Comparison of ENCODE assay signal across 1 cellular context in the genomic region with DNA sequence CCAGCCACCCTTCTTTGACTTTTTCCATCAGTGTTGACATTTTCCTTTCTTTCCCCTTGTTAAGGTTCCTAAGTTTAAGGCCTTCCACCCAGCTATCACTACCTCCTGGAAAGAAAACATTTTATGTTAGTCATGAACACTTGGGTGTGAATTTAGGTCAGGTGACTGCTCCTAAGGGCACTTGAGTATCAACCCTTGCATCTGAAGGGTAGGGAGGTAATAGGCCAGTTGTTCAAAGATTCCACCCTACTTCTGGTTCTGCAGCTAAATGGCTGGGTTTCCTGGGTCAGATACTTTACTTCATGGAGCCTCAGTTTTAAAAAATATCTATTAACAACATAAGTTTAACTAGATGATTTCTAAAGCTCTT.
TF ChIP-seq lines count a peak whose summit lies in the region.

No MANE protein-coding gene starts in this region.

TF ChIP-seq in SK-N-SH, 30 proteins besides CTCF, POLR2A, EP300 and RAD21 (continued from another document):
- TF ChIP-seq, protein P1, sequence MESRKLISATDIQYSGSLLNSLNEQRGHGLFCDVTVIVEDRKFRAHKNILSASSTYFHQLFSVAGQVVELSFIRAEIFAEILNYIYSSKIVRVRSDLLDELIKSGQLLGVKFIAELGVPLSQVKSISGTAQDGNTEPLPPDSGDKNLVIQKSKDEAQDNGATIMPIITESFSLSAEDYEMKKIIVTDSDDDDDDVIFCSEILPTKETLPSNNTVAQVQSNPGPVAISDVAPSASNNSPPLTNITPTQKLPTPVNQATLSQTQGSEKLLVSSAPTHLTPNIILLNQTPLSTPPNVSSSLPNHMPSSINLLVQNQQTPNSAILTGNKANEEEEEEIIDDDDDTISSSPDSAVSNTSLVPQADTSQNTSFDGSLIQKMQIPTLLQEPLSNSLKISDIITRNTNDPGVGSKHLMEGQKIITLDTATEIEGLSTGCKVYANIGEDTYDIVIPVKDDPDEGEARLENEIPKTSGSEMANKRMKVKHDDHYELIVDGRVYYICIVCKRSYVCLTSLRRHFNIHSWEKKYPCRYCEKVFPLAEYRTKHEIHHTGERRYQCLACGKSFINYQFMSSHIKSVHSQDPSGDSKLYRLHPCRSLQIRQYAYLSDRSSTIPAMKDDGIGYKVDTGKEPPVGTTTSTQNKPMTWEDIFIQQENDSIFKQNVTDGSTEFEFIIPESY (IDR thresholded peaks at IDR 0.05; ENCODE audit: borderline replicate concordance, low read depth) = no peak
- TF ChIP-seq, protein P2, sequence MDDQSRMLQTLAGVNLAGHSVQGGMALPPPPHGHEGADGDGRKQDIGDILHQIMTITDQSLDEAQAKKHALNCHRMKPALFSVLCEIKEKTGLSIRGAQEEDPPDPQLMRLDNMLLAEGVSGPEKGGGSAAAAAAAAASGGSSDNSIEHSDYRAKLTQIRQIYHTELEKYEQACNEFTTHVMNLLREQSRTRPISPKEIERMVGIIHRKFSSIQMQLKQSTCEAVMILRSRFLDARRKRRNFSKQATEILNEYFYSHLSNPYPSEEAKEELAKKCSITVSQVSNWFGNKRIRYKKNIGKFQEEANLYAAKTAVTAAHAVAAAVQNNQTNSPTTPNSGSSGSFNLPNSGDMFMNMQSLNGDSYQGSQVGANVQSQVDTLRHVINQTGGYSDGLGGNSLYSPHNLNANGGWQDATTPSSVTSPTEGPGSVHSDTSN (IDR thresholded peaks at IDR 0.05) = no peak
- no peak for TF ChIP-seq FOXJ3 (CRISPR knock-in tag; IDR thresholded peaks at IDR 0.05)
- no peak for TF ChIP-seq TCF12 (IDR thresholded peaks at IDR 0.05)
- TF ChIP-seq, protein P3, sequence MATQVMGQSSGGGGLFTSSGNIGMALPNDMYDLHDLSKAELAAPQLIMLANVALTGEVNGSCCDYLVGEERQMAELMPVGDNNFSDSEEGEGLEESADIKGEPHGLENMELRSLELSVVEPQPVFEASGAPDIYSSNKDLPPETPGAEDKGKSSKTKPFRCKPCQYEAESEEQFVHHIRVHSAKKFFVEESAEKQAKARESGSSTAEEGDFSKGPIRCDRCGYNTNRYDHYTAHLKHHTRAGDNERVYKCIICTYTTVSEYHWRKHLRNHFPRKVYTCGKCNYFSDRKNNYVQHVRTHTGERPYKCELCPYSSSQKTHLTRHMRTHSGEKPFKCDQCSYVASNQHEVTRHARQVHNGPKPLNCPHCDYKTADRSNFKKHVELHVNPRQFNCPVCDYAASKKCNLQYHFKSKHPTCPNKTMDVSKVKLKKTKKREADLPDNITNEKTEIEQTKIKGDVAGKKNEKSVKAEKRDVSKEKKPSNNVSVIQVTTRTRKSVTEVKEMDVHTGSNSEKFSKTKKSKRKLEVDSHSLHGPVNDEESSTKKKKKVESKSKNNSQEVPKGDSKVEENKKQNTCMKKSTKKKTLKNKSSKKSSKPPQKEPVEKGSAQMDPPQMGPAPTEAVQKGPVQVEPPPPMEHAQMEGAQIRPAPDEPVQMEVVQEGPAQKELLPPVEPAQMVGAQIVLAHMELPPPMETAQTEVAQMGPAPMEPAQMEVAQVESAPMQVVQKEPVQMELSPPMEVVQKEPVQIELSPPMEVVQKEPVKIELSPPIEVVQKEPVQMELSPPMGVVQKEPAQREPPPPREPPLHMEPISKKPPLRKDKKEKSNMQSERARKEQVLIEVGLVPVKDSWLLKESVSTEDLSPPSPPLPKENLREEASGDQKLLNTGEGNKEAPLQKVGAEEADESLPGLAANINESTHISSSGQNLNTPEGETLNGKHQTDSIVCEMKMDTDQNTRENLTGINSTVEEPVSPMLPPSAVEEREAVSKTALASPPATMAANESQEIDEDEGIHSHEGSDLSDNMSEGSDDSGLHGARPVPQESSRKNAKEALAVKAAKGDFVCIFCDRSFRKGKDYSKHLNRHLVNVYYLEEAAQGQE (IDR thresholded peaks at IDR 0.05; ENCODE audit: low read depth, low read length) = no peak
- TF ChIP-seq, protein P4, sequence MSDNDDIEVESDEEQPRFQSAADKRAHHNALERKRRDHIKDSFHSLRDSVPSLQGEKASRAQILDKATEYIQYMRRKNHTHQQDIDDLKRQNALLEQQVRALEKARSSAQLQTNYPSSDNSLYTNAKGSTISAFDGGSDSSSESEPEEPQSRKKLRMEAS (IDR thresholded peaks at IDR 0.05; ENCODE audit: low read depth) = no peak
- no peak for TF ChIP-seq YY1 (IDR thresholded peaks at IDR 0.05; ENCODE audit: low read depth)
- TF ChIP-seq FOXM1 (IDR thresholded peaks at IDR 0.05; ENCODE audit: low read depth) = no peak
- TF ChIP-seq FOSL2 (IDR thresholded peaks at IDR 0.05; ENCODE audit: borderline replicate concordance, low read depth) = no peak
- no peak for TF ChIP-seq MEF2A (IDR thresholded peaks at IDR 0.05; ENCODE audit: borderline replicate concordance, low read depth)
